In genomic region chr22:40491990-40492631, GRCh38 we compare ENCODE assay signal across 8 cellular contexts.
DNase-seq lines count a peak whose midpoint lies in the region; ATAC-seq and TF ChIP-seq lines count a peak whose summit lies in the region.

No MANE protein-coding gene starts in this region.

- H3K27me3 ChIP-seq in mammary epithelial cell (ENCODE audit: insufficient read depth, low read length) = no peaks in the 10 kb centered on the region

- H3K4me2 ChIP-seq in mammary epithelial cell (ENCODE audit: insufficient read depth, low read depth, low read length) = no peak overlapping the region

- BruUV-seq in MCF 10A (replicated peaks; lab: Mats Ljungman, UMichigan) = no TSS peak
- no TSS peak for BruUV-seq in mammary epithelial cell (replicated peaks; lab: Mats Ljungman, UMichigan)

- H3K4me3 Mint-ChIP-seq in MCF 10A (ENCODE audit: unreplicated experiment) (no peak overlapping the region), glutamatergic neuron (ENCODE audit: unreplicated experiment) (no peak overlapping the region)
- no peak overlapping the region for H3K4me3 Mint-ChIP-seq in stimulated activated effector memory CD8-positive, alpha-beta T cell treated with anti-CD3 and anti-CD28 coated beads, Interleukin-12 subunit alpha, Interleukin-12 subunit beta, amount 100 ng/mL, for 72 hours

- ATAC-seq in HG02973 (IDR thresholded peaks at IDR 0.05; ENCODE audit: unreplicated experiment) = peak; percentile 82
- ATAC-seq in stimulated activated effector memory CD8-positive, alpha-beta T cell treated with anti-CD3 and anti-CD28 coated beads, Interleukin-12 subunit alpha, Interleukin-12 subunit beta, amount 100 ng/mL, for 72 hours = no peak

- intact Hi-C loops in MCF 10A (cut with micrococcal nuclease) = no loop called here
- intact Hi-C loops in mammary epithelial cell (cut with micrococcal nuclease) = no loop called here

- no peaks in the 10 kb centered on the region for H3K9me3 ChIP-seq in mammary epithelial cell (replicated peaks; ENCODE audit: insufficient read depth, low read length)

- in situ Hi-C loops in mammary epithelial cell (cut with MboI; ENCODE audit: low sequenced_read_pairs in 2 of 2) = no loop called here

- CTCF ChIA-PET in MCF 10A (lab: Yijun Ruan, JAX) (interaction anchor here (0.7 to 3.0 kb wide), 8 partner anchors 17 to 155 kb away, joined by 3 to 9 read pairs (median 3); no protein-coding TSS in a partner anchor), mammary epithelial cell (lab: Charles Lee; ENCODE audit: low non-redundant PET) (no interaction called here)

- H3K36me3 Mint-ChIP-seq in MCF 10A (ENCODE audit: insufficient read depth, unreplicated experiment) (peaks cover 25% of the 10 kb centered on the region), glutamatergic neuron (ENCODE audit: unreplicated experiment) (no peaks in the 10 kb centered on the region)
- no peaks in the 10 kb centered on the region for H3K36me3 Mint-ChIP-seq in stimulated activated effector memory CD8-positive, alpha-beta T cell treated with anti-CD3 and anti-CD28 coated beads, Interleukin-12 subunit alpha, Interleukin-12 subunit beta, amount 100 ng/mL, for 72 hours

- peaks cover 16% of the 10 kb centered on the region for H3K4me1 ChIP-seq in mammary epithelial cell (ENCODE audit: insufficient read depth, low read length)

- peaks cover 38% of the 10 kb centered on the region for H3K79me2 ChIP-seq in mammary epithelial cell (ENCODE audit: insufficient read depth, low read length)

- no peak overlapping the region for H3K9ac ChIP-seq in mammary epithelial cell (ENCODE audit: insufficient read depth, low read length)

- H3K36me3 ChIP-seq in mammary epithelial cell (ENCODE audit: insufficient read depth, low read length) = peaks cover 3% of the 10 kb centered on the region

- no peaks in the 10 kb centered on the region for H3K27me3 Mint-ChIP-seq in MCF 10A (ENCODE audit: insufficient read depth, unreplicated experiment)
- no peaks in the 10 kb centered on the region for H3K27me3 Mint-ChIP-seq in glutamatergic neuron (ENCODE audit: unreplicated experiment)

- DNase-seq in MCF 10A (ENCODE audit: unreplicated experiment) = no peak
- DNase-seq in mammary epithelial cell = no peak
- DNase-seq in RPMI7951 (ENCODE audit: low read depth) = peak; percentile 39
- no peak for DNase-seq in glutamatergic neuron
- DNase-seq in stimulated activated effector memory CD8-positive, alpha-beta T cell treated with anti-CD3 and anti-CD28 coated beads, Interleukin-12 subunit alpha, Interleukin-12 subunit beta, amount 100 ng/mL, for 72 hours (ENCODE audit: low spot score in 2 of 2) = no peak
- no peak for DNase-seq in activated CD4-positive, alpha-beta T cell treated with anti-CD3 and anti-CD28 coated beads for 1 hour
- no peak for DNase-seq in activated CD4-positive, alpha-beta T cell treated with anti-CD3 and anti-CD28 coated beads, Interleukin-2, amount 50 U/mL, for 1 hour

- dilution Hi-C loops in mammary epithelial cell (cut with HindIII; ENCODE audit: low sequenced_read_pairs) = no loop called here

- H3K27ac Mint-ChIP-seq in MCF 10A (ENCODE audit: low read depth, unreplicated experiment) (peak overlapping the region; percentile 75), glutamatergic neuron (ENCODE audit: unreplicated experiment) (peak overlapping the region; percentile 24)
- peak overlapping the region; percentile 27 for H3K27ac Mint-ChIP-seq in stimulated activated effector memory CD8-positive, alpha-beta T cell treated with anti-CD3 and anti-CD28 coated beads, Interleukin-12 subunit alpha, Interleukin-12 subunit beta, amount 100 ng/mL, for 72 hours

- no peak overlapping the region for H3K27ac ChIP-seq in mammary epithelial cell (ENCODE audit: insufficient read depth, low read depth, low read length)

- WGBS in mammary epithelial cell (ENCODE audit: low coverage, missing lambda C conversion rate) = 38% methylated on average over 5 of the region's 5 CpGs

- H3K9me3 Mint-ChIP-seq in MCF 10A (ENCODE audit: unreplicated experiment) (no peaks in the 10 kb centered on the region), glutamatergic neuron (ENCODE audit: unreplicated experiment) (peaks cover 1% of the 10 kb centered on the region)
- no peaks in the 10 kb centered on the region for H3K9me3 Mint-ChIP-seq in stimulated activated effector memory CD8-positive, alpha-beta T cell treated with anti-CD3 and anti-CD28 coated beads, Interleukin-12 subunit alpha, Interleukin-12 subunit beta, amount 100 ng/mL, for 72 hours

- POLR2A ChIA-PET in MCF 10A (lab: Yijun Ruan, JAX) = interaction anchor here (1.4 kb wide), 1 partner anchor 15 kb away, joined by 4 read pairs; no protein-coding TSS in a partner anchor

- no peak overlapping the region for H3K4me3 ChIP-seq in mammary epithelial cell (replicated peaks in 1 of 3; ENCODE audit: insufficient read depth in 1 of 3, low read depth in 2 of 3, low read length in 3 of 3)

- no peak for TF ChIP-seq CTCF in MCF 10A (IDR thresholded peaks at IDR 0.05; ENCODE audit: unreplicated experiment)
- no peak for TF ChIP-seq CTCF in mammary epithelial cell (conservative IDR thresholded peaks at IDR 0.05 in 1 of 2, IDR thresholded peaks at IDR 0.05 in 1 of 2; ENCODE audit: extremely low read depth in 1 of 2, insufficient read depth in 1 of 2, low read depth in 1 of 2, low read length in 2 of 2)
- TF ChIP-seq CTCF in glutamatergic neuron (IDR thresholded peaks at IDR 0.05; ENCODE audit: partially characterized antibody, unreplicated experiment) = no peak

- H2AFZ ChIP-seq in mammary epithelial cell (ENCODE audit: low read depth, low read length) = no peak overlapping the region

- H4K20me1 ChIP-seq in mammary epithelial cell (ENCODE audit: insufficient read depth, low read length) = no peaks in the 10 kb centered on the region

- H3K4me1 Mint-ChIP-seq in MCF 10A (ENCODE audit: insufficient read depth, unreplicated experiment) = peaks cover 22% of the 10 kb centered on the region
- H3K4me1 Mint-ChIP-seq in glutamatergic neuron (ENCODE audit: low read depth, unreplicated experiment) = peaks cover 13% of the 10 kb centered on the region
- H3K4me1 Mint-ChIP-seq in stimulated activated effector memory CD8-positive, alpha-beta T cell treated with anti-CD3 and anti-CD28 coated beads, Interleukin-12 subunit alpha, Interleukin-12 subunit beta, amount 100 ng/mL, for 72 hours = peaks cover 32% of the 10 kb centered on the region

Comparison
In these comparisons a context has a peak if more than half of its experiments do, and no peak if none do; other contexts are left out.
1. H3K27ac Mint-ChIP-seq: peak in every context shown above with its lines; median percentile 75 in MCF 10A; 27 in stimulated activated effector memory CD8-positive, alpha-beta T cell treated with anti-CD3 and anti-CD28 coated beads, Interleukin-12 subunit alpha, Interleukin-12 subunit beta, amount 100 ng/mL, for 72 hours; 24 in glutamatergic neuron.